8 cellular contexts compared by ENCODE assay signal in the genomic region with DNA sequence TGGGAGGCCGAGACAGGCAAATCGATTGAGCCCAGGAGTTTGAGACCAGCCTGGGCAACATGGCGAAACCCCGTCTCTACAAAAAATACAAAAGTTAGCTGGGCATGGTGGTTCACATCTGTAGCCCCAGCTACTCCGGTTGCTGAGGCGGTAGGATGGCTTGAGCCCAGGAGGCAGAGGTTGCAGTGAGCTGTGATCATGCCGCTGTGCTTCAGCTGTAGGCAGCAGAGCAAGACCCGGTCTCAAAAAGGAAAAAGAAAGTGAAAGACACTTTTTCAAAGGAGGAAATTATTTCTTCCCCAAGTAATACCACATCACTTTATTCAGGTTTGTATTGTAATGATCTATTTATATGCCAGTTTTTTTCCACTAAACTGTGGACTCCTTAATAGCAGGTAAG. TPM values are rescaled to one million over a fixed set of nuclear protein-coding genes. Genes with fewer than 3 reads are reported as not detected.
DNase-seq lines count a peak whose midpoint lies in the region; ATAC-seq lines count a peak whose summit lies in the region.

No MANE protein-coding gene starts in this region.

- H3K9me3 Mint-ChIP-seq in activated T-helper 2 cell treated with anti-CD3 and anti-CD28 coated beads, Interferon-gamma antibody, Interleukin-2, Interleukin-4, amounts not matched to agents 10 μg/mL and 5 μg/mL and 100 μg/mL, durations not matched to agents 14 hours and 24 hours and 36 hours = no peaks in the 10 kb centered on the region
- H3K9me3 Mint-ChIP-seq in stimulated activated naive B cell treated with anti-CD40 and anti-IgM and Interleukin-4, amounts not matched to agents 10 μg/mL and 1 μg/mL and 100 μg/mL, for 72 hours = no peaks in the 10 kb centered on the region

- DNase-seq in CD1c-positive myeloid dendritic cell (ENCODE audit: extremely low spot score) = peak; percentile 10
- peak; percentile 6 for DNase-seq in HT1080 (ENCODE audit: low read depth)
- DNase-seq in activated T-helper 2 cell treated with anti-CD3 and anti-CD28 coated beads, Interferon-gamma antibody, Interleukin-2, Interleukin-4, amounts not matched to agents 10 μg/mL and 5 μg/mL and 100 μg/mL, durations not matched to agents 14 hours and 24 hours and 36 hours (ENCODE audit: low spot score) = peak; percentile 34
- DNase-seq in stimulated activated naive B cell treated with anti-CD40 and anti-IgM and Interleukin-4, amounts not matched to agents 10 μg/mL and 1 μg/mL and 100 μg/mL, for 72 hours = peak; percentile 46
- DNase-seq in NCI-H2171 (lab: John Stamatoyannopoulos, UW) = no peak
- DNase-seq in NCI-H146 (lab: John Stamatoyannopoulos, UW) = no peak
- no peak for DNase-seq in KG1 (lab: John Stamatoyannopoulos, UW)

- peak; percentile 87 for ATAC-seq in GM21423 (IDR thresholded peaks at IDR 0.05; ENCODE audit: unreplicated experiment)
- peak; percentile 95 to 96 for ATAC-seq in stimulated activated naive B cell treated with anti-CD40 and anti-IgM and Interleukin-4, amounts not matched to agents 10 μg/mL and 1 μg/mL and 100 μg/mL, for 72 hours (replicated peaks)

- H3K27me3 Mint-ChIP-seq in activated T-helper 2 cell treated with anti-CD3 and anti-CD28 coated beads, Interferon-gamma antibody, Interleukin-2, Interleukin-4, amounts not matched to agents 10 μg/mL and 5 μg/mL and 100 μg/mL, durations not matched to agents 14 hours and 24 hours and 36 hours (ENCODE audit: low read depth) = no peaks in the 10 kb centered on the region
- H3K27me3 Mint-ChIP-seq in stimulated activated naive B cell treated with anti-CD40 and anti-IgM and Interleukin-4, amounts not matched to agents 10 μg/mL and 1 μg/mL and 100 μg/mL, for 72 hours = no peaks in the 10 kb centered on the region

- H3K36me3 Mint-ChIP-seq in activated T-helper 2 cell treated with anti-CD3 and anti-CD28 coated beads, Interferon-gamma antibody, Interleukin-2, Interleukin-4, amounts not matched to agents 10 μg/mL and 5 μg/mL and 100 μg/mL, durations not matched to agents 14 hours and 24 hours and 36 hours (ENCODE audit: low read depth) = peaks cover 2% of the 10 kb centered on the region
- H3K36me3 Mint-ChIP-seq in stimulated activated naive B cell treated with anti-CD40 and anti-IgM and Interleukin-4, amounts not matched to agents 10 μg/mL and 1 μg/mL and 100 μg/mL, for 72 hours = no peaks in the 10 kb centered on the region

- H3K4me1 Mint-ChIP-seq in activated T-helper 2 cell treated with anti-CD3 and anti-CD28 coated beads, Interferon-gamma antibody, Interleukin-2, Interleukin-4, amounts not matched to agents 10 μg/mL and 5 μg/mL and 100 μg/mL, durations not matched to agents 14 hours and 24 hours and 36 hours (ENCODE audit: low read depth) = peaks cover 10% of the 10 kb centered on the region
- H3K4me1 Mint-ChIP-seq in stimulated activated naive B cell treated with anti-CD40 and anti-IgM and Interleukin-4, amounts not matched to agents 10 μg/mL and 1 μg/mL and 100 μg/mL, for 72 hours = peaks cover 11 to 14% of the 10 kb centered on the region in 2 donors

- H3K4me3 Mint-ChIP-seq in activated T-helper 2 cell treated with anti-CD3 and anti-CD28 coated beads, Interferon-gamma antibody, Interleukin-2, Interleukin-4, amounts not matched to agents 10 μg/mL and 5 μg/mL and 100 μg/mL, durations not matched to agents 14 hours and 24 hours and 36 hours (ENCODE audit: low read depth) = peak overlapping the region; percentile 70
- H3K4me3 Mint-ChIP-seq in stimulated activated naive B cell treated with anti-CD40 and anti-IgM and Interleukin-4, amounts not matched to agents 10 μg/mL and 1 μg/mL and 100 μg/mL, for 72 hours = peak overlapping the region; percentile 84 to 87

- peak overlapping the region; percentile 70 for H3K27ac Mint-ChIP-seq in activated T-helper 2 cell treated with anti-CD3 and anti-CD28 coated beads, Interferon-gamma antibody, Interleukin-2, Interleukin-4, amounts not matched to agents 10 μg/mL and 5 μg/mL and 100 μg/mL, durations not matched to agents 14 hours and 24 hours and 36 hours
- peak overlapping the region; percentile 95 for H3K27ac Mint-ChIP-seq in stimulated activated naive B cell treated with anti-CD40 and anti-IgM and Interleukin-4, amounts not matched to agents 10 μg/mL and 1 μg/mL and 100 μg/mL, for 72 hours

- intact Hi-C loops in activated T-helper 2 cell treated with anti-CD3 and anti-CD28 coated beads, Interferon-gamma antibody, Interleukin-2, Interleukin-4, amounts not matched to agents 10 μg/mL and 5 μg/mL and 100 μg/mL, durations not matched to agents 14 hours and 24 hours and 36 hours (cut with micrococcal nuclease) = loop anchor here (5.0 kb wide), 1 partner anchor 98 kb away; a partner anchor contains a TSS

RNA-seq across cellular contexts. Expression of a gene that starts 35.7 kb away (rescaled TPM):
- 4.7 and 4.8 TPM in 2 replicates for total RNA-seq in HT1080 (2014; rRNA removed; shearing (Covaris generic))
- polyA plus RNA-seq in HT1080 (2015; cell fraction: cytosol; rRNA removed) = 5.9 and 7.0 TPM in 2 replicates
- 4.9 and 5.2 TPM in 2 replicates for polyA plus RNA-seq in HT1080 (2015; cell fraction: nucleus; rRNA removed)
- total RNA-seq in activated T-helper 2 cell treated with anti-CD3 and anti-CD28 coated beads, Interferon-gamma antibody, Interleukin-2, Interleukin-4, amounts not matched to agents 10 μg/mL and 5 μg/mL and 100 μg/mL, durations not matched to agents 14 hours and 24 hours and 36 hours = 14.9 and 16.1 TPM in 2 replicates

RNA-seq across cellular contexts. Expression of a gene that starts 56.8 kb away (rescaled TPM):
- total RNA-seq in HT1080 (2014; rRNA removed; shearing (Covaris generic)) = not detected in 2 replicates
- polyA plus RNA-seq in HT1080 (2015; cell fraction: cytosol; rRNA removed) = not detected in 2 replicates
- not detected in 2 replicates for polyA plus RNA-seq in HT1080 (2015; cell fraction: nucleus; rRNA removed)
- 1.2 and 1.4 TPM in 2 replicates for total RNA-seq in activated T-helper 2 cell treated with anti-CD3 and anti-CD28 coated beads, Interferon-gamma antibody, Interleukin-2, Interleukin-4, amounts not matched to agents 10 μg/mL and 5 μg/mL and 100 μg/mL, durations not matched to agents 14 hours and 24 hours and 36 hours

Comparison
In these comparisons a context has a peak if more than half of its experiments do, and no peak if none do; other contexts are left out.
1. DNase-seq: peak in CD1c-positive myeloid dendritic cell (single experiment), HT1080 (single experiment), activated T-helper 2 cell treated with anti-CD3 and anti-CD28 coated beads, Interferon-gamma antibody, Interleukin-2, Interleukin-4, amounts not matched to agents 10 μg/mL and 5 μg/mL and 100 μg/mL, durations not matched to agents 14 hours and 24 hours and 36 hours (single experiment) and stimulated activated naive B cell treated with anti-CD40 and anti-IgM and Interleukin-4, amounts not matched to agents 10 μg/mL and 1 μg/mL and 100 μg/mL, for 72 hours (single experiment); none in NCI-H2171 (single experiment), NCI-H146 (single experiment) and KG1 (single experiment).